Comparison of ENCODE assay signal across 1 cellular context in the genomic region with DNA sequence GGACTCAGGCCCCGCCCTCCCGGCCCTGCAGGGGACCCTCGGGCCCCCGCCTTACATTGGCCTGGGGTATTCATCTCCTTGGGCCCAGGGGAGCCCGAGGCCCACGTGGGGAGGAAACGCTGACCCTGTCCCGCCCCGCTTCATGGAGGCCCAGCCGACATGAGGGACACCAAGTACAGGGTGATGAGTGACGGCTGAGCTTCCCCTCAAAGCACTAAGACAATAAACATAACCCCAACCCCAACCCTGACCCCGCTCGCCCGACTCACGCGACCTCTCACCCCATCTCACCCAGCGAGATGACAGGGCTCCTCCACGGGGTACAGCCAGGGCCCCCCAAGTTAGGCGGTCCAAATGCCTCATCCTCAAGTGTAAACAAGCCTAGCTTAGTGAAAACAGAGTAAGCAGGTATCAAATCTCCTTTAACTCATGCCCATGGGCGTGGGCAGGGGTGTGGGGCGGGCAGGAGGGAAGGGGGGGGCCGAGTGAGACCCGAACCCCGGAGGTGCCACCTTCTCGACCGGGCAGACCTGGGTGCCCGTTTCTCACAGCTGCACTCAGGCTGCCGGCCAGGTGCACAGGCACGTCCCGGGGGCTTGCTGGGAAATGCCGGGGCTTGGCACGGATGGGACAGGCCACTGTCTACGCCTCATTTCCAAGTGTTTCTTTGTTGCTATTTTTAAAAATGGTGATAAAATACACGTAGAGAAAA.
TF ChIP-seq lines count a peak whose summit lies in the region.

No MANE protein-coding gene starts in this region.

TF ChIP-seq in HepG2, 621 proteins besides CTCF, POLR2A, EP300 and RAD21 (continued from another document):
- TF ChIP-seq, protein P1, sequence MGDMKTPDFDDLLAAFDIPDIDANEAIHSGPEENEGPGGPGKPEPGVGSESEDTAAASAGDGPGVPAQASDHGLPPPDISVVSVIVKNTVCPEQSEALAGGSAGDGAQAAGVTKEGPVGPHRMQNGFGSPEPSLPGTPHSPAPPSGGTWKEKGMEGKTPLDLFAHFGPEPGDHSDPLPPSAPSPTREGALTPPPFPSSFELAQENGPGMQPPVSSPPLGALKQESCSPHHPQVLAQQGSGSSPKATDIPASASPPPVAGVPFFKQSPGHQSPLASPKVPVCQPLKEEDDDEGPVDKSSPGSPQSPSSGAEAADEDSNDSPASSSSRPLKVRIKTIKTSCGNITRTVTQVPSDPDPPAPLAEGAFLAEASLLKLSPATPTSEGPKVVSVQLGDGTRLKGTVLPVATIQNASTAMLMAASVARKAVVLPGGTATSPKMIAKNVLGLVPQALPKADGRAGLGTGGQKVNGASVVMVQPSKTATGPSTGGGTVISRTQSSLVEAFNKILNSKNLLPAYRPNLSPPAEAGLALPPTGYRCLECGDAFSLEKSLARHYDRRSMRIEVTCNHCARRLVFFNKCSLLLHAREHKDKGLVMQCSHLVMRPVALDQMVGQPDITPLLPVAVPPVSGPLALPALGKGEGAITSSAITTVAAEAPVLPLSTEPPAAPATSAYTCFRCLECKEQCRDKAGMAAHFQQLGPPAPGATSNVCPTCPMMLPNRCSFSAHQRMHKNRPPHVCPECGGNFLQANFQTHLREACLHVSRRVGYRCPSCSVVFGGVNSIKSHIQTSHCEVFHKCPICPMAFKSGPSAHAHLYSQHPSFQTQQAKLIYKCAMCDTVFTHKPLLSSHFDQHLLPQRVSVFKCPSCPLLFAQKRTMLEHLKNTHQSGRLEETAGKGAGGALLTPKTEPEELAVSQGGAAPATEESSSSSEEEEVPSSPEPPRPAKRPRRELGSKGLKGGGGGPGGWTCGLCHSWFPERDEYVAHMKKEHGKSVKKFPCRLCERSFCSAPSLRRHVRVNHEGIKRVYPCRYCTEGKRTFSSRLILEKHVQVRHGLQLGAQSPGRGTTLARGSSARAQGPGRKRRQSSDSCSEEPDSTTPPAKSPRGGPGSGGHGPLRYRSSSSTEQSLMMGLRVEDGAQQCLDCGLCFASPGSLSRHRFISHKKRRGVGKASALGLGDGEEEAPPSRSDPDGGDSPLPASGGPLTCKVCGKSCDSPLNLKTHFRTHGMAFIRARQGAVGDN (CRISPR knock-in tag; IDR thresholded peaks at IDR 0.05) = peak; percentile 6; the same call in 1 of the 2 replicates
- TF ChIP-seq ZBTB1 (CRISPR knock-in tag; IDR thresholded peaks at IDR 0.05; ENCODE audit: borderline replicate concordance) = no peak
- TF ChIP-seq ZKSCAN1 (IDR thresholded peaks at IDR 0.05; ENCODE audit: low read length) = no peak
- TF ChIP-seq AGO2 (optimal IDR thresholded peaks at IDR 0.05; ENCODE audit: low read depth, low read length) = peak; percentile 28
- 0 out of 2 replicates have a peak, but pooled peaks have one; percentile 17 for TF ChIP-seq YEATS4 (CRISPR knock-in tag; IDR thresholded peaks at IDR 0.05; ENCODE audit: borderline replicate concordance)
- TF ChIP-seq ZNF101 (CRISPR knock-in tag; IDR thresholded peaks at IDR 0.05; ENCODE audit: borderline replicate concordance, low read depth) = no peak
- TF ChIP-seq ZNF230 (CRISPR knock-in tag; IDR thresholded peaks at IDR 0.05) = no peak
- TF ChIP-seq KAT8 (CRISPR knock-in tag; IDR thresholded peaks at IDR 0.05) = peak; percentile 21; the same call in 1 of the 2 replicates
- TF ChIP-seq, protein P2, sequence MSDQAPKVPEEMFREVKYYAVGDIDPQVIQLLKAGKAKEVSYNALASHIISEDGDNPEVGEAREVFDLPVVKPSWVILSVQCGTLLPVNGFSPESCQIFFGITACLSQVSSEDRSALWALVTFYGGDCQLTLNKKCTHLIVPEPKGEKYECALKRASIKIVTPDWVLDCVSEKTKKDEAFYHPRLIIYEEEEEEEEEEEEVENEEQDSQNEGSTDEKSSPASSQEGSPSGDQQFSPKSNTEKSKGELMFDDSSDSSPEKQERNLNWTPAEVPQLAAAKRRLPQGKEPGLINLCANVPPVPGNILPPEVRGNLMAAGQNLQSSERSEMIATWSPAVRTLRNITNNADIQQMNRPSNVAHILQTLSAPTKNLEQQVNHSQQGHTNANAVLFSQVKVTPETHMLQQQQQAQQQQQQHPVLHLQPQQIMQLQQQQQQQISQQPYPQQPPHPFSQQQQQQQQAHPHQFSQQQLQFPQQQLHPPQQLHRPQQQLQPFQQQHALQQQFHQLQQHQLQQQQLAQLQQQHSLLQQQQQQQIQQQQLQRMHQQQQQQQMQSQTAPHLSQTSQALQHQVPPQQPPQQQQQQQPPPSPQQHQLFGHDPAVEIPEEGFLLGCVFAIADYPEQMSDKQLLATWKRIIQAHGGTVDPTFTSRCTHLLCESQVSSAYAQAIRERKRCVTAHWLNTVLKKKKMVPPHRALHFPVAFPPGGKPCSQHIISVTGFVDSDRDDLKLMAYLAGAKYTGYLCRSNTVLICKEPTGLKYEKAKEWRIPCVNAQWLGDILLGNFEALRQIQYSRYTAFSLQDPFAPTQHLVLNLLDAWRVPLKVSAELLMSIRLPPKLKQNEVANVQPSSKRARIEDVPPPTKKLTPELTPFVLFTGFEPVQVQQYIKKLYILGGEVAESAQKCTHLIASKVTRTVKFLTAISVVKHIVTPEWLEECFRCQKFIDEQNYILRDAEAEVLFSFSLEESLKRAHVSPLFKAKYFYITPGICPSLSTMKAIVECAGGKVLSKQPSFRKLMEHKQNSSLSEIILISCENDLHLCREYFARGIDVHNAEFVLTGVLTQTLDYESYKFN (CRISPR knock-in tag; conservative IDR thresholded peaks at IDR 0.05) = 0 out of 2 replicates have a peak, but pooled peaks have one; percentile 22
- no peak for TF ChIP-seq MBD4 (IDR thresholded peaks at IDR 0.05; ENCODE audit: borderline replicate concordance, low read length)
- no peak for TF ChIP-seq RAD51 (IDR thresholded peaks at IDR 0.05; ENCODE audit: borderline replicate concordance)
- TF ChIP-seq, protein P3, sequence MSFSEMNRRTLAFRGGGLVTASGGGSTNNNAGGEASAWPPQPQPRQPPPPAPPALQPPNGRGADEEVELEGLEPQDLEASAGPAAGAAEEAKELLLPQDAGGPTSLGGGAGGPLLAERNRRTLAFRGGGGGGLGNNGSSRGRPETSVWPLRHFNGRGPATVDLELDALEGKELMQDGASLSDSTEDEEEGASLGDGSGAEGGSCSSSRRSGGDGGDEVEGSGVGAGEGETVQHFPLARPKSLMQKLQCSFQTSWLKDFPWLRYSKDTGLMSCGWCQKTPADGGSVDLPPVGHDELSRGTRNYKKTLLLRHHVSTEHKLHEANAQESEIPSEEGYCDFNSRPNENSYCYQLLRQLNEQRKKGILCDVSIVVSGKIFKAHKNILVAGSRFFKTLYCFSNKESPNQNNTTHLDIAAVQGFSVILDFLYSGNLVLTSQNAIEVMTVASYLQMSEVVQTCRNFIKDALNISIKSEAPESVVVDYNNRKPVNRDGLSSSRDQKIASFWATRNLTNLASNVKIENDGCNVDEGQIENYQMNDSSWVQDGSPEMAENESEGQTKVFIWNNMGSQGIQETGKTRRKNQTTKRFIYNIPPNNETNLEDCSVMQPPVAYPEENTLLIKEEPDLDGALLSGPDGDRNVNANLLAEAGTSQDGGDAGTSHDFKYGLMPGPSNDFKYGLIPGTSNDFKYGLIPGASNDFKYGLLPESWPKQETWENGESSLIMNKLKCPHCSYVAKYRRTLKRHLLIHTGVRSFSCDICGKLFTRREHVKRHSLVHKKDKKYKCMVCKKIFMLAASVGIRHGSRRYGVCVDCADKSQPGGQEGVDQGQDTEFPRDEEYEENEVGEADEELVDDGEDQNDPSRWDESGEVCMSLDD (CRISPR knock-in tag; IDR thresholded peaks at IDR 0.05; ENCODE audit: borderline replicate concordance) = peak; percentile 97
- TF ChIP-seq, protein P4, sequence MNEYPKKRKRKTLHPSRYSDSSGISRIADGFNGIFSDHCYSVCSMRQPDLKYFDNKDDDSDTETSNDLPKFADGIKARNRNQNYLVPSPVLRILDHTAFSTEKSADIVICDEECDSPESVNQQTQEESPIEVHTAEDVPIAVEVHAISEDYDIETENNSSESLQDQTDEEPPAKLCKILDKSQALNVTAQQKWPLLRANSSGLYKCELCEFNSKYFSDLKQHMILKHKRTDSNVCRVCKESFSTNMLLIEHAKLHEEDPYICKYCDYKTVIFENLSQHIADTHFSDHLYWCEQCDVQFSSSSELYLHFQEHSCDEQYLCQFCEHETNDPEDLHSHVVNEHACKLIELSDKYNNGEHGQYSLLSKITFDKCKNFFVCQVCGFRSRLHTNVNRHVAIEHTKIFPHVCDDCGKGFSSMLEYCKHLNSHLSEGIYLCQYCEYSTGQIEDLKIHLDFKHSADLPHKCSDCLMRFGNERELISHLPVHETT (CRISPR knock-in tag; conservative IDR thresholded peaks at IDR 0.05) = no peak
- peak; percentile 37; the same call in 1 of the 2 replicates for TF ChIP-seq MED13 (CRISPR knock-in tag; IDR thresholded peaks at IDR 0.05)
- peak; percentile 87 for TF ChIP-seq RBM22 (optimal IDR thresholded peaks at IDR 0.05; ENCODE audit: low read length)
- 0 out of 2 replicates have a peak, but pooled peaks have one; percentile 16 for TF ChIP-seq FOXA3 (CRISPR knock-in tag; IDR thresholded peaks at IDR 0.05)
- TF ChIP-seq KLF13 (CRISPR knock-in tag; IDR thresholded peaks at IDR 0.05) = no peak
- peak; percentile 59 for TF ChIP-seq HDAC1 (CRISPR knock-in tag; IDR thresholded peaks at IDR 0.05)
- peak; percentile 57 for TF ChIP-seq HOXA3 (CRISPR knock-in tag; IDR thresholded peaks at IDR 0.05)
- TF ChIP-seq TARDBP (CRISPR knock-in tag; IDR thresholded peaks at IDR 0.05) = peak; percentile 51; the same call in 1 of the 2 replicates
- TF ChIP-seq PLRG1 (conservative IDR thresholded peaks at IDR 0.05) = no peak
- TF ChIP-seq, protein P5, sequence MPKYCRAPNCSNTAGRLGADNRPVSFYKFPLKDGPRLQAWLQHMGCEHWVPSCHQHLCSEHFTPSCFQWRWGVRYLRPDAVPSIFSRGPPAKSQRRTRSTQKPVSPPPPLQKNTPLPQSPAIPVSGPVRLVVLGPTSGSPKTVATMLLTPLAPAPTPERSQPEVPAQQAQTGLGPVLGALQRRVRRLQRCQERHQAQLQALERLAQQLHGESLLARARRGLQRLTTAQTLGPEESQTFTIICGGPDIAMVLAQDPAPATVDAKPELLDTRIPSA (CRISPR knock-in tag; IDR thresholded peaks at IDR 0.05; ENCODE audit: borderline replicate concordance) = 0 out of 2 replicates have a peak, but pooled peaks have one; percentile 65
- peak; percentile 74 for TF ChIP-seq AGO1 (IDR thresholded peaks at IDR 0.05; ENCODE audit: low read depth, low read length, poor library complexity, severe bottlenecking)
- TF ChIP-seq, protein P6, sequence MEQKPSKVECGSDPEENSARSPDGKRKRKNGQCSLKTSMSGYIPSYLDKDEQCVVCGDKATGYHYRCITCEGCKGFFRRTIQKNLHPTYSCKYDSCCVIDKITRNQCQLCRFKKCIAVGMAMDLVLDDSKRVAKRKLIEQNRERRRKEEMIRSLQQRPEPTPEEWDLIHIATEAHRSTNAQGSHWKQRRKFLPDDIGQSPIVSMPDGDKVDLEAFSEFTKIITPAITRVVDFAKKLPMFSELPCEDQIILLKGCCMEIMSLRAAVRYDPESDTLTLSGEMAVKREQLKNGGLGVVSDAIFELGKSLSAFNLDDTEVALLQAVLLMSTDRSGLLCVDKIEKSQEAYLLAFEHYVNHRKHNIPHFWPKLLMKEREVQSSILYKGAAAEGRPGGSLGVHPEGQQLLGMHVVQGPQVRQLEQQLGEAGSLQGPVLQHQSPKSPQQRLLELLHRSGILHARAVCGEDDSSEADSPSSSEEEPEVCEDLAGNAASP (CRISPR knock-in tag; IDR thresholded peaks at IDR 0.05; ENCODE audit: borderline replicate concordance) = peak; percentile 54; the same call in 1 of the 2 replicates
